10 cellular contexts compared by ENCODE assay signal in genomic region chr11:78080818-78081495, GRCh38. TPM values are rescaled to one million over a fixed set of nuclear protein-coding genes. Genes with fewer than 3 reads are reported as not detected.
DNase-seq lines count a peak whose midpoint lies in the region; ATAC-seq and TF ChIP-seq lines count a peak whose summit lies in the region.
"Had no signal": no experiment of that assay in that cellular context is flagged by ENCODE, and none has a peak within 500 bp of the region (broad histone marks: within the 10 kb centered on the region; RNA-seq: fewer than 3 reads in every experiment).

No MANE protein-coding gene starts in this region.

- CTCF ChIA-PET in activated CD8-positive, alpha-beta T cell treated with anti-CD3 and anti-CD28 coated beads, Interleukin-2, amount 10 ng/mL, durations not matched to agents 7 days and 5 days (lab: Charles Lee) = interaction anchor here (0.9 to 1.4 kb wide), 2 partner anchors 12 to 81 kb away, joined by 3 to 5 read pairs; no protein-coding TSS in a partner anchor

- H3K27ac Mint-ChIP-seq in activated CD8-positive, alpha-beta T cell treated with anti-CD3 and anti-CD28 coated beads, Interleukin-2, amount 10 ng/mL, durations not matched to agents 7 days and 5 days = peak overlapping the region; percentile 62

- H3K4me2 ChIP-seq in BLaER1 = peak overlapping the region; percentile 95

- H4K20me1 ChIP-seq in BLaER1 = peaks cover 33% of the 10 kb centered on the region

- intact Hi-C loops in left lung (cut with DNase I) = no loop called here

- H3K27ac ChIP-seq in BLaER1 (no peak overlapping the region), left lung (peak overlapping the region; percentile 20 to 80)

- peaks cover 10% of the 10 kb centered on the region for H3K36me3 Mint-ChIP-seq in activated CD8-positive, alpha-beta T cell treated with anti-CD3 and anti-CD28 coated beads, Interleukin-2, amount 10 ng/mL, durations not matched to agents 7 days and 5 days (ENCODE audit: low read depth)

- H3K27me3 Mint-ChIP-seq in activated CD8-positive, alpha-beta T cell treated with anti-CD3 and anti-CD28 coated beads, Interleukin-2, amount 10 ng/mL, durations not matched to agents 7 days and 5 days (ENCODE audit: low read depth) = no peaks in the 10 kb centered on the region

- H3K27me3 ChIP-seq in BLaER1 (no peaks in the 10 kb centered on the region), left lung (no peaks in the 10 kb centered on the region)

- ATAC-seq in activated CD8-positive, alpha-beta T cell treated with anti-CD3 and anti-CD28 coated beads, Interleukin-2, amount 10 ng/mL, durations not matched to agents 7 days and 5 days = no peak
- no peak for ATAC-seq in left lung
- ATAC-seq in GM18867 (IDR thresholded peaks at IDR 0.05; ENCODE audit: unreplicated experiment) = no peak
- no peak for ATAC-seq in GM21526 (IDR thresholded peaks at IDR 0.05; ENCODE audit: low FRiP score, unreplicated experiment)

- no peaks in the 10 kb centered on the region for H3K9me3 ChIP-seq in BLaER1
- no peaks in the 10 kb centered on the region for H3K9me3 ChIP-seq in left lung

- peak overlapping the region; percentile 92 for H3K4me3 Mint-ChIP-seq in activated CD8-positive, alpha-beta T cell treated with anti-CD3 and anti-CD28 coated beads, Interleukin-2, amount 10 ng/mL, durations not matched to agents 7 days and 5 days

- H3K36me3 ChIP-seq in BLaER1 (peaks cover 19% of the 10 kb centered on the region; the same call in 1 of the 2 replicates), left lung (no peaks in the 10 kb centered on the region)

- H3K4me1 Mint-ChIP-seq in activated CD8-positive, alpha-beta T cell treated with anti-CD3 and anti-CD28 coated beads, Interleukin-2, amount 10 ng/mL, durations not matched to agents 7 days and 5 days (ENCODE audit: low read depth) = peaks cover 48% of the 10 kb centered on the region

- DNase-seq in HK-2 (ENCODE audit: unreplicated experiment) (peak; percentile 17), left lung (no peak), NCI-H82 (lab: John Stamatoyannopoulos, UW) (no peak), anterior cingulate cortex (lab: John Stamatoyannopoulos, UW) (no peak)
- DNase-seq in activated CD8-positive, alpha-beta T cell treated with anti-CD3 and anti-CD28 coated beads, Interleukin-2, amount 10 ng/mL, durations not matched to agents 7 days and 5 days = peak; percentile 28
- DNase-seq: T1000 had no signal

- no peak overlapping the region for H3K9ac ChIP-seq in BLaER1

- H3K4me1 ChIP-seq in BLaER1 (peaks cover 59% of the 10 kb centered on the region), left lung (peaks cover 17 to 28% of the 10 kb centered on the region in 2 donors)

- TF ChIP-seq CTCF in left lung (IDR thresholded peaks at IDR 0.05) = no peak

- POLR2A ChIA-PET in activated CD8-positive, alpha-beta T cell treated with anti-CD3 and anti-CD28 coated beads, Interleukin-2, amount 10 ng/mL, durations not matched to agents 7 days and 5 days (lab: Charles Lee) = interaction anchor here (0.6 to 1.8 kb wide), 4 partner anchors 21 to 55 kb away, joined by 3 to 7 read pairs (median 4); no protein-coding TSS in a partner anchor

- no peaks in the 10 kb centered on the region for H3K9me3 Mint-ChIP-seq in activated CD8-positive, alpha-beta T cell treated with anti-CD3 and anti-CD28 coated beads, Interleukin-2, amount 10 ng/mL, durations not matched to agents 7 days and 5 days (ENCODE audit: insufficient read depth)

- H3K4me3 ChIP-seq in BLaER1 = no peak overlapping the region; the same call in 1 of the 2 replicates
- no peak overlapping the region for H3K4me3 ChIP-seq in left lung

RNA-seq across cellular contexts. Expression of gene NDUFC2, which starts 1.3 kb away (rescaled TPM):
- 100 to 1,000 TPM; 193 TPM for total RNA-seq in activated CD8-positive, alpha-beta T cell treated with anti-CD3 and anti-CD28 coated beads, Interleukin-2, amount 10 ng/mL, durations not matched to agents 7 days and 5 days
- 100 to 1,000 TPM; 182 to 224 TPM for total RNA-seq in left lung

RNA-seq across cellular contexts. Expression of gene THRSP, which starts 17.3 kb away (rescaled TPM):
- not detected for total RNA-seq in activated CD8-positive, alpha-beta T cell treated with anti-CD3 and anti-CD28 coated beads, Interleukin-2, amount 10 ng/mL, durations not matched to agents 7 days and 5 days
- total RNA-seq in left lung = not detected
- total RNA-seq: mucosa of gallbladder had no signal

RNA-seq across cellular contexts. Expression of gene KCTD14, which starts 57.9 kb away (rescaled TPM):
- total RNA-seq in activated CD8-positive, alpha-beta T cell treated with anti-CD3 and anti-CD28 coated beads, Interleukin-2, amount 10 ng/mL, durations not matched to agents 7 days and 5 days = under 1 TPM; 0.21 to 0.47 TPM
- 10 to 100 TPM; 17.7 to 19.2 TPM for total RNA-seq in left lung

RNA-seq across cellular contexts. Expression of gene ALG8, which starts 58.5 kb away (rescaled TPM):
- total RNA-seq in activated CD8-positive, alpha-beta T cell treated with anti-CD3 and anti-CD28 coated beads, Interleukin-2, amount 10 ng/mL, durations not matched to agents 7 days and 5 days = 10 to 100 TPM; 49.9 to 51.7 TPM
- total RNA-seq in left lung = 10 to 100 TPM; 32.2 to 39.7 TPM

Comparison
In these comparisons a context has a peak if more than half of its experiments do, and no peak if none do; other contexts are left out.
1. DNase-seq: peak in HK-2 (single experiment) and activated CD8-positive, alpha-beta T cell treated with anti-CD3 and anti-CD28 coated beads, Interleukin-2, amount 10 ng/mL, durations not matched to agents 7 days and 5 days (single experiment); none in left lung (0 of 2), NCI-H82 (single experiment) and anterior cingulate cortex (0 of 58).
2. RNA of gene KCTD14, which starts 57.9 kb away (total RNA-seq): 17.7 to 19.2 TPM in left lung; 0.21 to 0.47 TPM in activated CD8-positive, alpha-beta T cell treated with anti-CD3 and anti-CD28 coated beads, Interleukin-2, amount 10 ng/mL, durations not matched to agents 7 days and 5 days; every median in the first group is over 10 times any median in the second.